Comparison of ENCODE assay signal across 9 cellular contexts in genomic region chr19:45094158-45094557, GRCh38. TPM values are rescaled to one million over a fixed set of nuclear protein-coding genes. Genes with fewer than 3 reads are reported as not detected.
DNase-seq lines count a peak whose midpoint lies in the region; ATAC-seq, FAIRE-seq and TF ChIP-seq lines count a peak whose summit lies in the region.
"Had no signal": no experiment of that assay in that cellular context is flagged by ENCODE, and none has a peak within 500 bp of the region (broad histone marks: within the 10 kb centered on the region; RNA-seq: fewer than 3 reads in every experiment).

No MANE protein-coding gene starts in this region.

- peaks cover 5% of the 10 kb centered on the region; the same call in 1 of the 2 replicates for H4K20me1 ChIP-seq in GM12878 (ENCODE audit: control insufficient read depth, insufficient read depth)

- no peak overlapping the region for H2BK120ac ChIP-seq in mesendoderm (ENCODE audit: low read depth, low read length)

- no peak for ATAC-seq in stimulated activated naive CD8-positive, alpha-beta T cell treated with anti-CD3 and anti-CD28 coated beads, Interleukin-15, Interleukin-2, amounts not matched to agents 100 U/mL and 50 U/mL, for 24 hours
- no peak for ATAC-seq in GM12878

- H3K4me2 ChIP-seq in GM12878 (ENCODE audit: control insufficient read depth, insufficient read depth), result peak overlapping the region; percentile 48
- H3K4me2 ChIP-seq in mesendoderm (ENCODE audit: low read length), result peak overlapping the region; percentile 100

- no peak overlapping the region for H4K8ac ChIP-seq in mesendoderm (ENCODE audit: low read depth, low read length)

- H3K23ac ChIP-seq in mesendoderm (ENCODE audit: low read length), result no peak overlapping the region

- intact Hi-C loops in GM12878 (cut with micrococcal nuclease; ENCODE audit: unreplicated experiment) (loop anchor here (5.0 to 10.0 kb wide), 3 partner anchors 83 to 391 kb away; partner anchors contain the start of genes BLOC1S3 and TRAPPC6A), vagina (cut with DNase I) (loop anchor here (5.0 kb wide), 1 partner anchor 202 kb away; the partner anchor contains the start of gene TOMM40)

- TF ChIP-seq CTCF in GM12878 (IDR thresholded peaks at IDR 0.05 in 2 of 3, conservative IDR thresholded peaks at IDR 0.05 in 1 of 3; ENCODE audit: control insufficient read depth in 2 of 3, extremely low read depth in 1 of 3, insufficient read depth in 1 of 3, low read depth in 3 of 3, low read length in 3 of 3) (no peak), vagina (IDR thresholded peaks at IDR 0.05) (no peak)

- H3K79me2 ChIP-seq in GM12878 (ENCODE audit: control insufficient read depth, insufficient read depth, low read length) (peaks cover 61% of the 10 kb centered on the region), mesendoderm (ENCODE audit: control insufficient read depth, insufficient read depth, low read length) (peaks cover 61% of the 10 kb centered on the region)

- H3K27me3 Mint-ChIP-seq in stimulated activated naive CD8-positive, alpha-beta T cell treated with anti-CD3 and anti-CD28 coated beads, Interleukin-15, Interleukin-2, amounts not matched to agents 100 ng/mL and 50 ng/mL, for 24 hours, result no peaks in the 10 kb centered on the region

- peak overlapping the region; percentile 89 for H3K27ac Mint-ChIP-seq in stimulated activated naive CD8-positive, alpha-beta T cell treated with anti-CD3 and anti-CD28 coated beads, Interleukin-15, Interleukin-2, amounts not matched to agents 100 ng/mL and 50 ng/mL, for 24 hours

- CTCF ChIA-PET in GM12878 (lab: Yijun Ruan, JAX), result interaction anchor here (0.7 to 1.5 kb wide), 2 partner anchors 31 to 37 kb away, joined by 3 to 5 read pairs; no protein-coding TSS in a partner anchor

- peak overlapping the region; percentile 93 for H3K4me3 ChIP-seq in GM12878
- H3K4me3 ChIP-seq in mesendoderm (ENCODE audit: low read length), result no peak overlapping the region
- H3K4me3 ChIP-seq in vagina, result peak overlapping the region; percentile 74 to 95

- FAIRE-seq in GM12878 (lab: Jason Lieb, UNC), result no peak
- no peak for FAIRE-seq in H54 (lab: Jason Lieb, UNC)

- H3K4me1 Mint-ChIP-seq in stimulated activated naive CD8-positive, alpha-beta T cell treated with anti-CD3 and anti-CD28 coated beads, Interleukin-15, Interleukin-2, amounts not matched to agents 100 ng/mL and 50 ng/mL, for 24 hours (ENCODE audit: low read depth), result peaks cover 75% of the 10 kb centered on the region

- TF ChIP-seq RAD21 in GM12878 (IDR thresholded peaks at IDR 0.05; ENCODE audit: insufficient read depth, low read depth, low read length), result no peak

- H3K36me3 ChIP-seq in GM12878 (ENCODE audit: control insufficient read depth in 2 of 2, insufficient read depth in 2 of 2, low read length in 1 of 2) (peaks cover 9 to 15% of the 10 kb centered on the region in 2 experiments), mesendoderm (ENCODE audit: control insufficient read depth, insufficient read depth, low read length) (no peaks in the 10 kb centered on the region), vagina (peaks cover 0 to 11% of the 10 kb centered on the region in 2 donors)

- DNase-seq in stimulated activated naive CD8-positive, alpha-beta T cell treated with anti-CD3 and anti-CD28 coated beads, Interleukin-15, Interleukin-2, amounts not matched to agents 100 U/mL and 50 U/mL, for 24 hours, result no peak
- DNase-seq in GM12878 (ENCODE audit: low read depth, low spot score) (no peak), mesendoderm (no peak), vagina (ENCODE audit: extremely low spot score in 2 of 2) (no peak), RPMI8226 (no peak), H54 (ENCODE audit: insufficient read length, low spot score) (no peak), anterior cingulate cortex (lab: John Stamatoyannopoulos, UW) (no peak)
- DNase-seq: activated CD8-positive, alpha-beta memory T cell treated with anti-CD3 and anti-CD28 coated beads, Interleukin-2, amount 50 U/mL, for 48 hours had no signal

- H3K56ac ChIP-seq in mesendoderm (ENCODE audit: low read length), result peak overlapping the region; percentile 96

- H3K9me3 ChIP-seq in GM12878 (replicated peaks; ENCODE audit: control insufficient read depth, insufficient read depth, low read length) (peaks cover 2% of the 10 kb centered on the region; the same call in 2 of the 3 replicates), vagina (no peaks in the 10 kb centered on the region)

- H3K4me3 Mint-ChIP-seq in stimulated activated naive CD8-positive, alpha-beta T cell treated with anti-CD3 and anti-CD28 coated beads, Interleukin-15, Interleukin-2, amounts not matched to agents 100 ng/mL and 50 ng/mL, for 24 hours, result peak overlapping the region; percentile 94

- H3K27me3 ChIP-seq in GM12878 (replicated peaks in 1 of 2; ENCODE audit: control insufficient read depth in 2 of 2, insufficient read depth in 2 of 2, low read length in 1 of 2) (no peaks in the 10 kb centered on the region), mesendoderm (ENCODE audit: insufficient read depth, low read length, poor library complexity) (no peaks in the 10 kb centered on the region), vagina (no peaks in the 10 kb centered on the region)

- no peak for TF ChIP-seq EP300 in GM12878 (IDR thresholded peaks at IDR 0.05; ENCODE audit: borderline replicate concordance in 1 of 2, control insufficient read depth in 1 of 2, low read depth in 2 of 2, low read length in 2 of 2)

- H3K4me1 ChIP-seq in GM12878 (ENCODE audit: control insufficient read depth, insufficient read depth, low read length) (peaks cover 9% of the 10 kb centered on the region), mesendoderm (ENCODE audit: control insufficient read depth, low read depth, low read length) (peaks cover 4% of the 10 kb centered on the region), vagina (peaks cover 66% of the 10 kb centered on the region)

- SMC1A ChIA-PET in GM12878 (lab: Charles Lee; ENCODE audit: uncharacterized antibody, unreplicated experiment), result no interaction called here

- WGBS in GM12878 (ENCODE audit: insufficient coverage, insufficient replicate concordance, low lambda C conversion rate, missing lambda C conversion rate), result 41% methylated on average over 10 of the region's 10 CpGs
- WGBS in mesendoderm (ENCODE audit: extremely low coverage, insufficient coverage, low lambda C conversion rate), result no CpG with 5 or more reads among the region's 10 CpGs

- no peak overlapping the region for H3K27ac ChIP-seq in GM12878 (ENCODE audit: control insufficient read depth, insufficient read depth)
- no peak overlapping the region for H3K27ac ChIP-seq in mesendoderm (ENCODE audit: low read depth, low read length)
- no peak overlapping the region for H3K27ac ChIP-seq in vagina

- no peak overlapping the region for H3K4ac ChIP-seq in mesendoderm (ENCODE audit: low read depth, low read length)

- no peak overlapping the region for H2BK15ac ChIP-seq in mesendoderm (replicated peaks; ENCODE audit: low read depth)

- peaks cover 33% of the 10 kb centered on the region for H3K79me1 ChIP-seq in mesendoderm (ENCODE audit: low read length)

- H3K18ac ChIP-seq in mesendoderm (ENCODE audit: low read length), result no peak overlapping the region

- H4K5ac ChIP-seq in mesendoderm (ENCODE audit: low read length), result no peak overlapping the region

- no peak overlapping the region for H2AFZ ChIP-seq in GM12878 (ENCODE audit: control insufficient read depth, low read depth, low read length)

- no peak overlapping the region for H2AK5ac ChIP-seq in mesendoderm (ENCODE audit: low read length)

- RAD21 ChIA-PET in GM12878 (lab: Charles Lee; ENCODE audit: unreplicated experiment), result interaction anchor here (1.2 kb wide), 1 partner anchor 93 kb away, joined by 3 read pairs; no protein-coding TSS in a partner anchor

- TF ChIP-seq POLR2A in GM12878 (IDR thresholded peaks at IDR 0.05; ENCODE audit: low read depth, low read length) (no peak), vagina (IDR thresholded peaks at IDR 0.05) (no peak), H54 (IDR thresholded peaks at IDR 0.05; ENCODE audit: low read depth, low read length) (no peak)

- H3K9me3 Mint-ChIP-seq in stimulated activated naive CD8-positive, alpha-beta T cell treated with anti-CD3 and anti-CD28 coated beads, Interleukin-15, Interleukin-2, amounts not matched to agents 100 ng/mL and 50 ng/mL, for 24 hours, result peaks cover 3% of the 10 kb centered on the region

- no peak overlapping the region for H2BK5ac ChIP-seq in mesendoderm (ENCODE audit: low read length)

- no TSS peak for BruUV-seq in GM12878 (replicated peaks; lab: Mats Ljungman, UMichigan)

- H3K36me3 Mint-ChIP-seq in stimulated activated naive CD8-positive, alpha-beta T cell treated with anti-CD3 and anti-CD28 coated beads, Interleukin-15, Interleukin-2, amounts not matched to agents 100 ng/mL and 50 ng/mL, for 24 hours (ENCODE audit: low read depth), result peaks cover 48% of the 10 kb centered on the region

- in situ Hi-C loops in GM12878 (cut with MboI), result no loop called here

- POLR2A ChIA-PET in GM12878 (lab: Charles Lee), result interaction anchor here (0.8 kb wide), 1 partner anchor 25 kb away, joined by 3 read pairs; no protein-coding TSS in a partner anchor

- H3K9ac ChIP-seq in GM12878 (ENCODE audit: control insufficient read depth, insufficient read depth, low read length) (peak overlapping the region; percentile 97), mesendoderm (ENCODE audit: low read length) (peak overlapping the region; percentile 93)

RNA-seq across cellular contexts. Expression of gene PPP1R37, which starts 1.2 kb away (rescaled TPM):
- 40.0 and 40.4 TPM in 2 replicates for total RNA-seq in GM12878 (2013; cell fraction: nucleolus; rRNA removed)
- total RNA-seq in GM12878 (2014; rRNA removed) (18.3 and 21.3 TPM in 2 replicates), GM12878 (2014; rRNA removed; fragmentation: Illumina TruSeq; extraction: Trizol) (4.0 and 5.1 TPM in 2 replicates), GM12878 (2021) (15.8 and 20.9 TPM in 2 replicates), vagina (23.8 TPM)
- polyA plus RNA-seq in GM12878 (2011; ENCODE audit: low read depth), result 2.2 TPM
- polyA plus RNA-seq in GM12878 (2011; rRNA removed) (5.5 and 9.5 TPM in 2 replicates), GM12878 (2014; fragmentation: Illumina TruSeq; extraction: Trizol) (0.63 and 1.9 TPM in 2 replicates), GM12878 (2014; fragmentation: Nextera tagmentation; extraction: Ambion mirVana) (under 1 TPM in 1 of 2 experiments, not detected in 1; 0.09 TPM), GM12878 (2014; rRNA removed) (17.5 and 20.7 TPM in 2 replicates), GM12878 (2016; fragmentation: Nextera tagmentation; extraction: Ambion mirVana) (1 to 10 TPM; 2.2 to 4.1 TPM)
- polyA plus RNA-seq in GM12878 (2011; cell fraction: cytosol; rRNA removed), result 10.6 and 16.8 TPM in 2 replicates
- polyA plus RNA-seq in GM12878 (2011; cell fraction: nucleus; rRNA removed), result 80.7 and 84.7 TPM in 2 replicates
- polyA plus RNA-seq in GM12878 (2012), result 9.0 and 17.0 TPM in 2 replicates
- 5.9 and 11.1 TPM in 2 replicates for polyA minus RNA-seq in GM12878 (2011; rRNA and poly(A)+ RNA removed)
- polyA minus RNA-seq in GM12878 (2011; cell fraction: cytosol; rRNA and poly(A)+ RNA removed), result 4.5 and 8.8 TPM in 2 replicates
- 12.8 and 20.3 TPM in 2 replicates for polyA minus RNA-seq in GM12878 (2011; cell fraction: nucleus; rRNA and poly(A)+ RNA removed)
- polyA plus RNA-seq in mesendoderm (2013, experiment 1 of 2), result 10.0 TPM
- polyA plus RNA-seq in mesendoderm (2013, experiment 2 of 2), result 10.7 TPM

RNA-seq across cellular contexts. Expression of gene GEMIN7, which starts 15.1 kb away (rescaled TPM):
- total RNA-seq in GM12878 (2013; cell fraction: nucleolus; rRNA removed), result 29.8 and 32.3 TPM in 2 replicates
- 36.9 and 44.8 TPM in 2 replicates for total RNA-seq in GM12878 (2014; rRNA removed)
- 25.2 and 26.5 TPM in 2 replicates for total RNA-seq in GM12878 (2014; rRNA removed; fragmentation: Illumina TruSeq; extraction: Trizol)
- total RNA-seq in GM12878 (2021), result 42.4 and 45.0 TPM in 2 replicates
- polyA plus RNA-seq in GM12878 (2011; ENCODE audit: low read depth), result 50.7 TPM
- polyA plus RNA-seq in GM12878 (2011; rRNA removed), result 27.5 and 43.3 TPM in 2 replicates
- polyA plus RNA-seq in GM12878 (2011; cell fraction: cytosol; rRNA removed), result 75.3 and 80.0 TPM in 2 replicates
- polyA plus RNA-seq in GM12878 (2011; cell fraction: nucleus; rRNA removed), result 104 and 138 TPM in 2 replicates
- 42.3 and 52.6 TPM in 2 replicates for polyA plus RNA-seq in GM12878 (2012)
- 11.7 and 21.1 TPM in 2 replicates for polyA plus RNA-seq in GM12878 (2014; fragmentation: Illumina TruSeq; extraction: Trizol)
- 10 to 100 TPM; 51.6 to 55.3 TPM for polyA plus RNA-seq in GM12878 (2014; fragmentation: Nextera tagmentation; extraction: Ambion mirVana)
- 43.9 and 48.5 TPM in 2 replicates for polyA plus RNA-seq in GM12878 (2014; rRNA removed)
- 10 to 100 TPM; 75.5 to 76.7 TPM for polyA plus RNA-seq in GM12878 (2016; fragmentation: Nextera tagmentation; extraction: Ambion mirVana)
- polyA minus RNA-seq in GM12878 (2011; rRNA and poly(A)+ RNA removed), result 12.9 and 37.6 TPM in 2 replicates
- 13.3 and 22.1 TPM in 2 replicates for polyA minus RNA-seq in GM12878 (2011; cell fraction: cytosol; rRNA and poly(A)+ RNA removed)
- polyA minus RNA-seq in GM12878 (2011; cell fraction: nucleus; rRNA and poly(A)+ RNA removed), result 12.8 and 21.5 TPM in 2 replicates
- polyA plus RNA-seq in mesendoderm (2013, experiment 1 of 2), result 31.9 TPM
- polyA plus RNA-seq in mesendoderm (2013, experiment 2 of 2), result 35.0 TPM
- total RNA-seq in vagina, result 42.0 TPM

RNA-seq across cellular contexts. Expression of gene ZNF296, which starts 17.9 kb away (rescaled TPM):
- 5.5 and 7.7 TPM in 2 replicates for total RNA-seq in GM12878 (2013; cell fraction: nucleolus; rRNA removed)
- total RNA-seq in GM12878 (2014; rRNA removed), result 2.0 and 3.5 TPM in 2 replicates
- 0.83 and 0.98 TPM in 2 replicates for total RNA-seq in GM12878 (2014; rRNA removed; fragmentation: Illumina TruSeq; extraction: Trizol)
- 21.3 and 23.5 TPM in 2 replicates for total RNA-seq in GM12878 (2021)
- polyA plus RNA-seq in GM12878 (2011; ENCODE audit: low read depth), result 3.8 TPM
- polyA plus RNA-seq in GM12878 (2011; rRNA removed), result 0.24 and 0.92 TPM in 2 replicates
- 2.8 and 2.9 TPM in 2 replicates for polyA plus RNA-seq in GM12878 (2011; cell fraction: cytosol; rRNA removed)
- polyA plus RNA-seq in GM12878 (2011; cell fraction: nucleus; rRNA removed), result 8.0 and 12.0 TPM in 2 replicates
- polyA plus RNA-seq in GM12878 (2012), result 12.1 and 14.3 TPM in 2 replicates
- polyA plus RNA-seq in GM12878 (2014; fragmentation: Illumina TruSeq; extraction: Trizol), result 0.53 TPM in 1 of 2 replicates, not detected in the other
- polyA plus RNA-seq in GM12878 (2014; fragmentation: Nextera tagmentation; extraction: Ambion mirVana), result under 1 TPM in 1 of 2 experiments, not detected in 1; 0.44 TPM
- 7.5 and 11.8 TPM in 2 replicates for polyA plus RNA-seq in GM12878 (2014; rRNA removed)
- polyA plus RNA-seq in GM12878 (2016; fragmentation: Nextera tagmentation; extraction: Ambion mirVana), result 10 to 100 TPM; 21.9 to 23.6 TPM
- 0.66 and 4.7 TPM in 2 replicates for polyA minus RNA-seq in GM12878 (2011; rRNA and poly(A)+ RNA removed)
- polyA minus RNA-seq in GM12878 (2011; cell fraction: cytosol; rRNA and poly(A)+ RNA removed), result 7.4 and 9.8 TPM in 2 replicates
- 3.3 and 9.2 TPM in 2 replicates for polyA minus RNA-seq in GM12878 (2011; cell fraction: nucleus; rRNA and poly(A)+ RNA removed)
- polyA plus RNA-seq in mesendoderm (2013, experiment 1 of 2), result 5.4 TPM
- polyA plus RNA-seq in mesendoderm (2013, experiment 2 of 2), result 5.6 TPM
- 5.6 TPM for total RNA-seq in vagina

RNA-seq across cellular contexts. Expression of gene CLASRP, which starts 55.3 kb away (rescaled TPM):
- total RNA-seq in GM12878 (2013; cell fraction: nucleolus; rRNA removed), result 116 and 141 TPM in 2 replicates
- 28.5 and 28.9 TPM in 2 replicates for total RNA-seq in GM12878 (2014; rRNA removed)
- 31.9 and 33.6 TPM in 2 replicates for total RNA-seq in GM12878 (2014; rRNA removed; fragmentation: Illumina TruSeq; extraction: Trizol)
- 66.7 and 75.8 TPM in 2 replicates for total RNA-seq in GM12878 (2021)
- polyA plus RNA-seq in GM12878 (2011; ENCODE audit: low read depth), result 32.0 TPM
- 24.6 and 40.4 TPM in 2 replicates for polyA plus RNA-seq in GM12878 (2011; rRNA removed)
- polyA plus RNA-seq in GM12878 (2011; cell fraction: cytosol; rRNA removed), result 19.2 and 19.5 TPM in 2 replicates
- polyA plus RNA-seq in GM12878 (2011; cell fraction: nucleus; rRNA removed), result 208 and 258 TPM in 2 replicates
- 58.3 and 93.7 TPM in 2 replicates for polyA plus RNA-seq in GM12878 (2012)
- polyA plus RNA-seq in GM12878 (2014; fragmentation: Illumina TruSeq; extraction: Trizol), result 20.2 and 37.2 TPM in 2 replicates
- 1 to 10 TPM in 1 of 2 experiments, under 1 TPM in 1; 0.68 to 2.3 TPM for polyA plus RNA-seq in GM12878 (2014; fragmentation: Nextera tagmentation; extraction: Ambion mirVana)
- polyA plus RNA-seq in GM12878 (2014; rRNA removed), result 62.5 and 80.2 TPM in 2 replicates
- 10 to 100 TPM; 18.5 to 23.6 TPM for polyA plus RNA-seq in GM12878 (2016; fragmentation: Nextera tagmentation; extraction: Ambion mirVana)
- 23.8 and 26.4 TPM in 2 replicates for polyA minus RNA-seq in GM12878 (2011; rRNA and poly(A)+ RNA removed)
- polyA minus RNA-seq in GM12878 (2011; cell fraction: cytosol; rRNA and poly(A)+ RNA removed), result 7.9 and 9.6 TPM in 2 replicates
- 20.9 and 53.9 TPM in 2 replicates for polyA minus RNA-seq in GM12878 (2011; cell fraction: nucleus; rRNA and poly(A)+ RNA removed)
- polyA plus RNA-seq in mesendoderm (2013, experiment 1 of 2), result 29.1 TPM
- polyA plus RNA-seq in mesendoderm (2013, experiment 2 of 2), result 31.1 TPM
- total RNA-seq in vagina, result 93.5 TPM
